In genomic region chr11:72007587-72007986, GRCh38 we compare ENCODE assay signal across 24 cellular contexts. TPM values are rescaled to one million over a fixed set of nuclear protein-coding genes. Genes with fewer than 3 reads are reported as not detected.
DNase-seq lines count a peak whose midpoint lies in the region; ATAC-seq, FAIRE-seq and TF ChIP-seq lines count a peak whose summit lies in the region.
"Had no signal": no experiment of that assay in that cellular context is flagged by ENCODE, and none has a peak within 500 bp of the region (broad histone marks: within the 10 kb centered on the region; RNA-seq: fewer than 3 reads in every experiment).

No MANE protein-coding gene starts in this region.

- no peak overlapping the region for H2BK5ac ChIP-seq in H1 (ENCODE audit: low read depth, low read length)

- H4K5ac ChIP-seq in H1 (ENCODE audit: insufficient read length, low read depth, low read length) = no peak overlapping the region

- no peak overlapping the region for H3K56ac ChIP-seq in H1 (replicated peaks; ENCODE audit: insufficient read length, low read depth, low read length)

- H4K91ac ChIP-seq in H1 (replicated peaks; ENCODE audit: insufficient read length, low read length) = no peak overlapping the region

- no peak overlapping the region for H2AFZ ChIP-seq in H1 (ENCODE audit: low read length)

- no peak overlapping the region for H2BK12ac ChIP-seq in H1 (ENCODE audit: low read depth, low read length)

- H3K4me3 ChIP-seq in H1 (ENCODE audit: extremely low read depth in 1 of 4, insufficient read depth in 2 of 4, low read depth in 3 of 4, low read length in 4 of 4) = no peak overlapping the region
- H3K4me3 ChIP-seq: dorsolateral prefrontal cortex, heart right ventricle, Peyer's patch, sigmoid colon, thoracic aorta had no signal

- no peak overlapping the region for H2BK120ac ChIP-seq in H1 (replicated peaks; ENCODE audit: low read depth, low read length)

- intact Hi-C loops in natural killer cell (cut with micrococcal nuclease) = no loop called here

- H3K23ac ChIP-seq in H1 (ENCODE audit: insufficient read length) = no peak overlapping the region

- H3K4ac ChIP-seq in H1 (replicated peaks; ENCODE audit: insufficient read length, low read depth, low read length) = no peak overlapping the region

- TF ChIP-seq POLR2A in H1 (IDR thresholded peaks at IDR 0.05; ENCODE audit: control extremely low read depth in 1 of 2, low read depth in 2 of 2, low read length in 2 of 2) (peak in 1 of 2 experiments; percentile 32; a peak in 2 of 3 replicates), GM12891 (IDR thresholded peaks at IDR 0.05; ENCODE audit: low read depth, low read length) (no peak)

- H3K27me3 Mint-ChIP-seq in natural killer cell (ENCODE audit: low read depth in 2 of 2) (no peaks in the 10 kb centered on the region), type B pancreatic cell (no peaks in the 10 kb centered on the region)
- no peaks in the 10 kb centered on the region for H3K27me3 Mint-ChIP-seq in natural killer cell treated with Interleukin-12 subunit alpha and Interleukin-12 subunit beta and Interleukin-15 and Interleukin-18, amount 100 ng/mL, for 72 hours
- H3K27me3 Mint-ChIP-seq: activated CD4-positive, alpha-beta memory T cell treated with anti-CD3 and anti-CD28 coated beads for 36 hours; CD4-positive, CD25-positive, alpha-beta regulatory T cell had no signal

- H2BK20ac ChIP-seq in H1 (ENCODE audit: low read length) = no peak overlapping the region

- DNase-seq in natural killer cell (no peak), H1 (ENCODE audit: low read depth in 1 of 2, low spot score in 2 of 2) (no peak), type B pancreatic cell (ENCODE audit: extremely low spot score, unreplicated experiment) (no peak), A172 (ENCODE audit: low spot score) (no peak), GM12891 (ENCODE audit: insufficient read length, low spot score) (no peak)
- no peak for DNase-seq in natural killer cell treated with Interleukin-12 subunit alpha and Interleukin-12 subunit beta and Interleukin-15 and Interleukin-18, amount 100 ng/mL, for 72 hours (ENCODE audit: low spot score)
- DNase-seq: activated CD4-positive, alpha-beta memory T cell treated with anti-CD3 and anti-CD28 coated beads for 36 hours; activated T-cell treated with anti-CD3 and anti-CD28 coated beads, Interleukin-2, amount 50 U/mL, for 72 hours; CD4-positive, CD25-positive, alpha-beta regulatory T cell; dorsolateral prefrontal cortex; heart right ventricle; left cardiac atrium; MM.1S; NCI-H1417 treated with DMSO at 0.1 percent for 48 hours; Peyer's patch; posterior cingulate gyrus; WERI-Rb-1 had no signal

- H3K4me3 Mint-ChIP-seq in natural killer cell = no peak overlapping the region
- H3K4me3 Mint-ChIP-seq in natural killer cell treated with Interleukin-12 subunit alpha and Interleukin-12 subunit beta and Interleukin-15 and Interleukin-18, amount 100 ng/mL, for 72 hours = no peak overlapping the region
- no peak overlapping the region for H3K4me3 Mint-ChIP-seq in type B pancreatic cell
- H3K4me3 Mint-ChIP-seq: activated CD4-positive, alpha-beta memory T cell treated with anti-CD3 and anti-CD28 coated beads for 36 hours; activated T-cell treated with anti-CD3 and anti-CD28 coated beads, Interleukin-2, amount 50 U/mL, for 72 hours; nephron had no signal

- H3K36me3 Mint-ChIP-seq in natural killer cell (peaks cover 6% of the 10 kb centered on the region), type B pancreatic cell (peaks cover 16% of the 10 kb centered on the region)
- H3K36me3 Mint-ChIP-seq in natural killer cell treated with Interleukin-12 subunit alpha and Interleukin-12 subunit beta and Interleukin-15 and Interleukin-18, amount 100 ng/mL, for 72 hours = peaks cover 6% of the 10 kb centered on the region

- no peaks in the 10 kb centered on the region for H3K23me2 ChIP-seq in H1 (ENCODE audit: low read depth, low read length)

- 84% methylated on average over 5 of the region's 5 CpGs; no CpG with 5 or more reads in 1 of the 2 experiments for WGBS in H1 (ENCODE audit: extremely low coverage in 1 of 2, insufficient coverage in 1 of 2, insufficient read length in 1 of 2, insufficient replicate concordance in 2 of 2, low coverage in 1 of 2, low lambda C conversion rate in 2 of 2, missing lambda C conversion rate in 1 of 2), 2 experiments

- FAIRE-seq in H1 (lab: Jason Lieb, UNC) (no peak), GM12891 (lab: Jason Lieb, UNC) (no peak)
- FAIRE-seq: G401.6, GM18507 had no signal

- peaks cover 47 to 89% (median 76%) of the 10 kb centered on the region in 4 experiments for H3K36me3 ChIP-seq in H1 (ENCODE audit: control insufficient read depth in 2 of 4, insufficient read depth in 4 of 4, low read length in 3 of 4)

- no peaks in the 10 kb centered on the region for H3K27me3 ChIP-seq in H1 (replicated peaks in 1 of 4; ENCODE audit: control insufficient read depth in 3 of 4, extremely low read depth in 1 of 4, insufficient read depth in 3 of 4, low read length in 3 of 4)
- H3K27me3 ChIP-seq: dorsolateral prefrontal cortex, heart right ventricle, Peyer's patch, sigmoid colon had no signal

- CTCF ChIA-PET in H1 (lab: Charles Lee; ENCODE audit: partially characterized antibody) = interaction anchor here (1.1 to 3.2 kb wide), 6 partner anchors 9 to 423 kb away, joined by 3 to 17 read pairs (median 3); partner anchors contain the start of gene IL18BP

- no peak overlapping the region for H3K14ac ChIP-seq in H1 (ENCODE audit: insufficient read length)

- no peak overlapping the region for H2BK15ac ChIP-seq in H1 (ENCODE audit: low read length)

- H3K9ac ChIP-seq in H1 (replicated peaks in 1 of 4; ENCODE audit: extremely low read depth in 1 of 4, low read depth in 3 of 4, low read length in 3 of 4) = no peak overlapping the region

- no peaks in the 10 kb centered on the region; the same call in 1 of the 2 replicates for H3K79me1 ChIP-seq in H1 (ENCODE audit: low read depth, low read length)

- no peak overlapping the region for H3K4me2 ChIP-seq in H1 (ENCODE audit: insufficient read depth in 1 of 2, low read depth in 2 of 2, low read length in 2 of 2)

- TF ChIP-seq EP300 in H1 (IDR thresholded peaks at IDR 0.05; ENCODE audit: borderline replicate concordance in 1 of 2, low read depth in 2 of 2, low read length in 2 of 2) = no peak

- no peaks in the 10 kb centered on the region for H3K4me1 ChIP-seq in H1 (replicated peaks in 1 of 4; ENCODE audit: control insufficient read depth in 3 of 4, insufficient read depth in 4 of 4, low read length in 3 of 4)

- ATAC-seq in natural killer cell (no peak), HG02763 (IDR thresholded peaks at IDR 0.05; ENCODE audit: unreplicated experiment) (no peak)
- no peak for ATAC-seq in natural killer cell treated with Interleukin-12 subunit alpha and Interleukin-12 subunit beta and Interleukin-15 and Interleukin-18, amount 100 ng/mL, for 72 hours
- ATAC-seq: activated T-cell treated with anti-CD3 and anti-CD28 coated beads, Interleukin-2, amount 50 U/mL, for 72 hours; heart right ventricle; left cardiac atrium had no signal

- no peak for TF ChIP-seq CTCF in natural killer cell (IDR thresholded peaks at IDR 0.05)
- no peak for TF ChIP-seq CTCF in VCaP (conservative IDR thresholded peaks at IDR 0.05)
- no peak for TF ChIP-seq CTCF in H1 (IDR thresholded peaks at IDR 0.05; ENCODE audit: control extremely low read depth in 1 of 3, insufficient read depth in 1 of 3, low read depth in 1 of 3, low read length in 3 of 3)
- no peak for TF ChIP-seq CTCF in type B pancreatic cell (conservative IDR thresholded peaks at IDR 0.05)

- peak overlapping the region; percentile 49 to 65 for H3K27ac Mint-ChIP-seq in natural killer cell
- peak overlapping the region in 1 of 2 donors; percentile 74 for H3K27ac Mint-ChIP-seq in natural killer cell treated with Interleukin-12 subunit alpha and Interleukin-12 subunit beta and Interleukin-15 and Interleukin-18, amount 100 ng/mL, for 72 hours
- peak overlapping the region; percentile 81 for H3K27ac Mint-ChIP-seq in type B pancreatic cell
- H3K27ac Mint-ChIP-seq: CD4-positive, CD25-positive, alpha-beta regulatory T cell; nephron had no signal

- no peaks in the 10 kb centered on the region for H3K79me2 ChIP-seq in H1 (ENCODE audit: control insufficient read depth in 1 of 2, insufficient read depth in 2 of 2, low read length in 2 of 2)

- no peak overlapping the region for H3K18ac ChIP-seq in H1 (ENCODE audit: extremely low read depth, low read length)

- no peak for TF ChIP-seq RAD21 in H1 (IDR thresholded peaks at IDR 0.05 in 1 of 2, conservative IDR thresholded peaks at IDR 0.05 in 1 of 2; ENCODE audit: low read depth in 2 of 2, low read length in 2 of 2)

- no peaks in the 10 kb centered on the region for H3K9me3 ChIP-seq in H1 (ENCODE audit: insufficient read depth in 2 of 2, low read depth in 1 of 2, low read length in 1 of 2)
- H3K9me3 ChIP-seq: heart right ventricle, Peyer's patch, sigmoid colon, thoracic aorta had no signal

- H3K9me3 Mint-ChIP-seq in natural killer cell = no peaks in the 10 kb centered on the region
- H3K9me3 Mint-ChIP-seq in natural killer cell treated with Interleukin-12 subunit alpha and Interleukin-12 subunit beta and Interleukin-15 and Interleukin-18, amount 100 ng/mL, for 72 hours = no peaks in the 10 kb centered on the region
- no peaks in the 10 kb centered on the region for H3K9me3 Mint-ChIP-seq in type B pancreatic cell
- H3K9me3 Mint-ChIP-seq: activated CD4-positive, alpha-beta memory T cell treated with anti-CD3 and anti-CD28 coated beads for 36 hours; activated T-cell treated with anti-CD3 and anti-CD28 coated beads, Interleukin-2, amount 50 U/mL, for 72 hours; nephron had no signal

- H3K27ac ChIP-seq in VCaP (peak overlapping the region; percentile 60), H1 (ENCODE audit: low read depth, low read length) (no peak overlapping the region)
- H3K27ac ChIP-seq: heart right ventricle, Peyer's patch, thoracic aorta, WERI-Rb-1 had no signal

- H3K4me1 Mint-ChIP-seq in natural killer cell = peaks cover 0 to 10% of the 10 kb centered on the region in 2 donors
- peaks cover 0 to 11% of the 10 kb centered on the region in 2 donors for H3K4me1 Mint-ChIP-seq in natural killer cell treated with Interleukin-12 subunit alpha and Interleukin-12 subunit beta and Interleukin-15 and Interleukin-18, amount 100 ng/mL, for 72 hours (ENCODE audit: low read depth in 2 of 2)
- H3K4me1 Mint-ChIP-seq in type B pancreatic cell (ENCODE audit: unreplicated experiment) = peaks cover under 1% of the 10 kb centered on the region

- H2AK5ac ChIP-seq in H1 (ENCODE audit: low read depth, low read length) = no peak overlapping the region

- POLR2A ChIA-PET in H1 (lab: Charles Lee; ENCODE audit: partially characterized antibody) = interaction anchor here (0.6 to 2.0 kb wide), 5 partner anchors 9 to 232 kb away, joined by 3 to 6 read pairs (median 3); partner anchors contain the start of gene IL18BP

- peaks cover 33 to 42% of the 10 kb centered on the region in 2 experiments for H4K20me1 ChIP-seq in H1 (replicated peaks in 1 of 2; ENCODE audit: control insufficient read depth in 1 of 2, insufficient read depth in 2 of 2, low read length in 2 of 2)

- H4K8ac ChIP-seq in H1 (ENCODE audit: extremely low read depth, insufficient read depth, low read length) = no peak overlapping the region

RNA-seq across cellular contexts. Expression of gene IL18BP, which starts 8.9 kb away (rescaled TPM):
- 10 to 100 TPM; 23.1 to 35.5 (median 27.2) TPM for total RNA-seq in natural killer cell
- 10 to 100 TPM; 16.5 to 20.6 TPM for total RNA-seq in natural killer cell treated with Interleukin-12 subunit alpha and Interleukin-12 subunit beta and Interleukin-15 and Interleukin-18, amount 100 ng/mL, for 72 hours
- 9.8 and 10.2 TPM in 2 replicates for total RNA-seq in H1 (2021; fragmentation: NEBNext Ultra II Directional; extraction: Animal tissue kit (Norgen Biotek cat#: 25700))
- 17.0 and 17.7 TPM in 2 replicates for polyA plus RNA-seq in H1 (2011; rRNA removed)
- polyA plus RNA-seq in H1 (2011; cell fraction: cytosol; rRNA removed) = 14.3 TPM
- polyA plus RNA-seq in H1 (2011; cell fraction: nucleus; rRNA removed) = 55.3 TPM
- polyA plus RNA-seq in H1 (2012, experiment 1 of 2) = 9.0 to 11.1 TPM (median 10.1 TPM) in 4 replicates
- 3.4 TPM for polyA plus RNA-seq in H1 (2012, experiment 2 of 2)
- 10.6 TPM for polyA plus RNA-seq in H1 (2013, experiment 1 of 2)
- polyA plus RNA-seq in H1 (2013, experiment 2 of 2) = 8.3 TPM
- polyA minus RNA-seq in H1 (2011; rRNA and poly(A)+ RNA removed) = 8.5 and 10.7 TPM in 2 replicates
- polyA minus RNA-seq in H1 (2011; cell fraction: cytosol; rRNA and poly(A)+ RNA removed) = 3.4 TPM
- 18.8 TPM for polyA minus RNA-seq in H1 (2011; cell fraction: nucleus; rRNA and poly(A)+ RNA removed)
- 10.6 and 15.7 TPM in 2 replicates for total RNA-seq in type B pancreatic cell (ENCODE audit: low replicate concordance)
- total RNA-seq in A172 (2014; rRNA removed; shearing (Covaris generic)) = 1.6 and 3.9 TPM in 2 replicates
- 8.5 TPM for polyA plus RNA-seq in GM12891 (2012; ENCODE audit: low read depth, missing spikeins)
